In the genomic region with DNA sequence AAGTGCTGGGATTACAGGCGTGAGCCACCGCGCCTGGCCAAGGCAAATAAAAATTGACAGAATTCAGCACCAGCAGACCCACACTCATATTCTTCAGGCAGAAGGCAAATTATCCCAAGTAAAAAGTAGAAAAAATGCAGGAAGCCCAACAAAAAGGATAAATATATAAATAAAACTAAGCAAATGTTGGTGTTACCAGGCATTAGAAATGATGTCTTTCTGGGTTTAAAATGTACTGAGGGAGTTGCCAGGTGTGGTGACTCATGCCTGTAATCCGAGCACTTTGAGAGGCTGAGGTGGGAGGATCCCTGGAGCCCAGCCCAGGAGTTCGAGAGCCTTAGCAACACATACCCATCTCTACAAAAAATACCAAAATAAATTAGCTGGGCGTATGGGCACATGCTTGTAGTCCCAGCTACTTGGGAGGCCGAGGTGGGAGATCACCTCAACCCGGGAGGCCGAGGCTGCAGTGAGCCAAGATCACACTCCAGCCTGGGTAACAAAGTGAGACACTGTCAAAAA, we compare ENCODE assay signal across 7 cellular contexts. TPM values are rescaled to one million over a fixed set of nuclear protein-coding genes. Genes with fewer than 3 reads are reported as not detected.
DNase-seq lines count a peak whose midpoint lies in the region; ATAC-seq and TF ChIP-seq lines count a peak whose summit lies in the region.
"Had no signal": no experiment of that assay in that cellular context is flagged by ENCODE, and none has a peak within 500 bp of the region (broad histone marks: within the 10 kb centered on the region; RNA-seq: fewer than 3 reads in every experiment).

No MANE protein-coding gene starts in this region.

- H3K4me1 ChIP-seq in sigmoid colon, result peaks cover 3 to 72% (median 66%) of the 10 kb centered on the region in 4 donors
- peaks cover 2 to 49% (median 26%) of the 10 kb centered on the region in 6 donors for H3K4me1 ChIP-seq in spleen

- intact Hi-C loops in sigmoid colon (cut with DNase I) (no loop called here), spleen (cut with DNase I; ENCODE audit: low total_unique reads) (no loop called here)

- peak; percentile 66 for DNase-seq in NCI-H1105 treated with DMSO at 0.1 percent for 48 hours (lab: John Stamatoyannopoulos, UW)
- peak; percentile 33 to 77 for DNase-seq in dermis microvascular lymphatic vessel endothelial cell (ENCODE audit: low read depth in 2 of 2)
- DNase-seq in sigmoid colon, result peak; percentile 97
- no peak for DNase-seq in spleen
- DNase-seq: activated B cell treated with CpG ODN at 0.5 μM for 24 hours had no signal

- H3K9me3 ChIP-seq in sigmoid colon (no peaks in the 10 kb centered on the region), spleen (no peaks in the 10 kb centered on the region)

- 55 to 71% methylated on average over 9 of the region's 9 CpGs for WGBS in sigmoid colon, 2 donors
- 75 to 93% (median 89%) methylated on average over 9 of the region's 9 CpGs for WGBS in spleen, 5 donors

- H3K36me3 ChIP-seq in sigmoid colon, result peaks cover 20 to 57% (median 28%) of the 10 kb centered on the region in 4 donors
- peaks cover 0 to 93% (median 55%) of the 10 kb centered on the region in 6 donors for H3K36me3 ChIP-seq in spleen

- peak overlapping the region; percentile 84 to 90 (median 86) for H3K27ac ChIP-seq in sigmoid colon
- H3K27ac ChIP-seq in spleen, result peak overlapping the region in 2 of 8 donors; percentile 13

- TF ChIP-seq EP300 in sigmoid colon (IDR thresholded peaks at IDR 0.05), result no peak

- H3K4me3 ChIP-seq in sigmoid colon (no peak overlapping the region), spleen (no peak overlapping the region)

- H3K27me3 ChIP-seq in sigmoid colon, result no peaks in the 10 kb centered on the region
- no peaks in the 10 kb centered on the region for H3K27me3 ChIP-seq in spleen (replicated peaks in 1 of 7)

- TF ChIP-seq POLR2A in sigmoid colon (IDR thresholded peaks at IDR 0.05), result no peak
- TF ChIP-seq POLR2A in spleen (IDR thresholded peaks at IDR 0.05), result no peak

- TF ChIP-seq CTCF in sigmoid colon (IDR thresholded peaks at IDR 0.05) (no peak), spleen (IDR thresholded peaks at IDR 0.05 in 8 of 11, conservative IDR thresholded peaks at IDR 0.05 in 3 of 11) (no peak)

- no peak for ATAC-seq in GM19463 (IDR thresholded peaks at IDR 0.05; ENCODE audit: unreplicated experiment)
- ATAC-seq in GM18520 (IDR thresholded peaks at IDR 0.05; ENCODE audit: unreplicated experiment), result no peak

RNA-seq across cellular contexts. Expression of gene INTS11, which starts 6.3 kb away (rescaled TPM):
- total RNA-seq in dermis microvascular lymphatic vessel endothelial cell (49.6 and 71.7 TPM in 2 replicates), sigmoid colon (100 to 1,000 TPM in 1 of 4 donors, 10 to 100 TPM in 3; 83.8 to 135 (median 93.4) TPM), spleen (100 to 1,000 TPM in 4 of 7 donors, 10 to 100 TPM in 3; 89.2 to 114 (median 100) TPM)
- polyA plus RNA-seq in sigmoid colon (100 to 1,000 TPM in 1 of 3 donors, 10 to 100 TPM in 2; 58.3 to 117 (median 62.7) TPM), spleen (100 to 1,000 TPM; 106 to 203 (median 202) TPM)

RNA-seq across cellular contexts. Expression of gene CPTP, which starts 6.4 kb away (rescaled TPM):
- total RNA-seq in dermis microvascular lymphatic vessel endothelial cell (10.8 and 22.3 TPM in 2 replicates), sigmoid colon (10 to 100 TPM in 2 of 4 donors, 1 to 10 TPM in 2; 8.4 to 21.6 (median 10.5) TPM), spleen (10 to 100 TPM; 16.9 to 42.1 (median 29.1) TPM)
- polyA plus RNA-seq in sigmoid colon (10 to 100 TPM; 41.4 to 57.1 (median 42.0) TPM), spleen (10 to 100 TPM in 2 of 3 donors, 1 to 10 TPM in 1; 7.5 to 24.9 (median 10.4) TPM)

RNA-seq across cellular contexts. Expression of gene PUSL1, which starts 9.8 kb away (rescaled TPM):
- total RNA-seq in dermis microvascular lymphatic vessel endothelial cell (9.8 and 13.5 TPM in 2 replicates), sigmoid colon (10 to 100 TPM; 15.7 to 24.0 (median 20.4) TPM), spleen (10 to 100 TPM; 11.4 to 22.9 (median 13.9) TPM)
- polyA plus RNA-seq in sigmoid colon (10 to 100 TPM; 12.6 to 22.3 (median 12.7) TPM), spleen (10 to 100 TPM in 2 of 3 donors, 1 to 10 TPM in 1; 9.8 to 17.8 (median 10.5) TPM)

RNA-seq across cellular contexts. Expression of gene ACAP3, which starts 10.5 kb away (rescaled TPM):
- total RNA-seq in dermis microvascular lymphatic vessel endothelial cell (11.8 and 19.5 TPM in 2 replicates), sigmoid colon (10 to 100 TPM; 21.4 to 57.1 (median 33.4) TPM), spleen (10 to 100 TPM; 33.0 to 62.3 (median 41.7) TPM)
- polyA plus RNA-seq in sigmoid colon (10 to 100 TPM in 1 of 3 donors, 1 to 10 TPM in 2; 7.2 to 41.8 (median 8.3) TPM), spleen (10 to 100 TPM; 12.6 to 89.7 (median 32.6) TPM)

RNA-seq across cellular contexts. Expression of gene TAS1R3, which starts 12.9 kb away (rescaled TPM):
- total RNA-seq in dermis microvascular lymphatic vessel endothelial cell (under 0.01 and 0.25 TPM in 2 replicates), sigmoid colon (not detected), spleen (1 to 10 TPM in 6 of 7 donors, under 1 TPM in 1; 0.77 to 5.9 (median 3.0) TPM)
- polyA plus RNA-seq in sigmoid colon (under 1 TPM in 2 of 3 donors, not detected in 1; 0.60 to 0.64 TPM), spleen (1 to 10 TPM in 1 of 3 donors, under 1 TPM in 2; 0.23 to 1.6 (median 0.37) TPM)
